Comparison of ENCODE assay signal across 19 cellular contexts in genomic region chr7:139744768-139745250, GRCh38. TPM values are rescaled to one million over a fixed set of nuclear protein-coding genes. Genes with fewer than 3 reads are reported as not detected.
DNase-seq lines count a peak whose midpoint lies in the region; ATAC-seq, FAIRE-seq and TF ChIP-seq lines count a peak whose summit lies in the region.
"Had no signal": no experiment of that assay in that cellular context is flagged by ENCODE, and none has a peak within 500 bp of the region (broad histone marks: within the 10 kb centered on the region; RNA-seq: fewer than 3 reads in every experiment).

No MANE protein-coding gene starts in this region.

- ATAC-seq in Right ventricle myocardium superior (ENCODE audit: poor library complexity) (peak; percentile 15), heart right ventricle (peak in 6 of 8 donors; percentile 8 to 50 (median 28)), pancreas (no peak)

- no peak overlapping the region for H3K4me3 ChIP-seq in heart right ventricle
- no peak overlapping the region for H3K4me3 ChIP-seq in mesenchymal stem cell (ENCODE audit: insufficient read depth in 1 of 2, low read depth in 1 of 2, low read length in 2 of 2)
- H3K4me3 ChIP-seq in testis: no peak overlapping the region
- no peak overlapping the region for H3K4me3 ChIP-seq in effector memory CD4-positive, alpha-beta T cell (ENCODE audit: insufficient read depth, low read depth, low read length, poor library complexity, severe bottlenecking)
- H3K4me3 ChIP-seq in pancreas: no peak overlapping the region
- H3K4me3 ChIP-seq: prostate gland, spleen had no signal

- no peak for FAIRE-seq in pancreas (lab: Jason Lieb, UNC)
- FAIRE-seq: colon, D721Med, endometrium had no signal

- no peak overlapping the region for H2AK5ac ChIP-seq in mesenchymal stem cell (ENCODE audit: low read length, severe bottlenecking)

- H2BK5ac ChIP-seq in mesenchymal stem cell (ENCODE audit: low read depth, low read length, poor library complexity, severe bottlenecking): no peak overlapping the region

- H3K14ac ChIP-seq in mesenchymal stem cell (ENCODE audit: low read length in 2 of 2): no peak overlapping the region

- H4K91ac ChIP-seq in mesenchymal stem cell (ENCODE audit: low read length): peak overlapping the region; percentile 67

- peaks cover 55 to 100% (median 99%) of the 10 kb centered on the region in 9 donors for H3K4me1 ChIP-seq in heart right ventricle
- H3K4me1 ChIP-seq in mesenchymal stem cell (ENCODE audit: control insufficient read depth, insufficient read depth, low read depth, low read length): peaks cover 30% of the 10 kb centered on the region
- H3K4me1 ChIP-seq in testis: peaks cover 10% of the 10 kb centered on the region
- no peaks in the 10 kb centered on the region for H3K4me1 ChIP-seq in effector memory CD4-positive, alpha-beta T cell (ENCODE audit: control insufficient read depth, insufficient read depth, low read length, poor library complexity, severe bottlenecking)
- H3K4me1 ChIP-seq in pancreas: peaks cover 12 to 32% (median 13%) of the 10 kb centered on the region in 3 donors

- H3K9me3 Mint-ChIP-seq in progenitor cell of endocrine pancreas (ENCODE audit: low read depth): no peaks in the 10 kb centered on the region
- H3K9me3 Mint-ChIP-seq: naive B cell had no signal

- peak overlapping the region; percentile 51 to 92 (median 74) for H3K27ac ChIP-seq in heart right ventricle
- H3K27ac ChIP-seq in mesenchymal stem cell (ENCODE audit: low read length, poor library complexity, severe bottlenecking): no peak overlapping the region
- no peak overlapping the region for H3K27ac ChIP-seq in testis
- H3K27ac ChIP-seq in effector memory CD4-positive, alpha-beta T cell (ENCODE audit: insufficient read depth, low read length, poor library complexity, severe bottlenecking): no peak overlapping the region
- H3K27ac ChIP-seq in pancreas: no peak overlapping the region
- H3K27ac ChIP-seq: prostate gland had no signal

- H2BK120ac ChIP-seq in mesenchymal stem cell (ENCODE audit: low read depth, low read length): no peak overlapping the region

- no peak for DNase-seq in Right ventricle myocardium superior
- DNase-seq in cardiac septum (ENCODE audit: low spot score): no peak
- peak in 1 of 2 donors; percentile 52 for DNase-seq in heart right ventricle
- DNase-seq in mesenchymal stem cell: no peak
- DNase-seq in testis: peak; percentile 43
- no peak for DNase-seq in effector memory CD4-positive, alpha-beta T cell
- DNase-seq in pancreas: no peak
- DNase-seq in progenitor cell of endocrine pancreas (ENCODE audit: low spot score, unreplicated experiment): no peak
- DNase-seq: activated CD4-positive, CD25-positive, alpha-beta regulatory T cell treated with anti-CD3 and anti-CD28 coated beads, Interleukin-2, amount 50 U/mL, for 72 hours; C1 segment of cervical spinal cord; naive B cell; NCI-H510A treated with DMSO at 0.1 percent for 48 hours; spleen; stimulated activated CD4-positive, alpha-beta T cell treated with anti-CD3 and anti-CD28 coated beads, Interleukin-4, amount 100 ng/mL, for 4 hours had no signal

- H3K9ac ChIP-seq in mesenchymal stem cell (ENCODE audit: low read length): no peak overlapping the region

- H3K27me3 ChIP-seq in heart right ventricle: no peaks in the 10 kb centered on the region
- no peaks in the 10 kb centered on the region for H3K27me3 ChIP-seq in mesenchymal stem cell (ENCODE audit: control insufficient read depth in 1 of 2, insufficient read depth in 1 of 2, low read length in 2 of 2)
- no peaks in the 10 kb centered on the region for H3K27me3 ChIP-seq in testis
- no peaks in the 10 kb centered on the region for H3K27me3 ChIP-seq in effector memory CD4-positive, alpha-beta T cell (replicated peaks; ENCODE audit: control insufficient read depth, insufficient read depth, low read length, poor library complexity, severe bottlenecking)
- H3K27me3 ChIP-seq in pancreas: no peaks in the 10 kb centered on the region
- H3K27me3 ChIP-seq: spleen had no signal

- H3K4me1 Mint-ChIP-seq in progenitor cell of endocrine pancreas (ENCODE audit: low read depth): peaks cover 56% of the 10 kb centered on the region

- 43 to 46% methylated on average over 12 of the region's 12 CpGs for WGBS in heart right ventricle, 2 donors
- 95% methylated on average over 12 of the region's 12 CpGs for WGBS in mesenchymal stem cell
- WGBS in testis, 2 donors: 73% methylated on average over 11 to 12 of the region's 12 CpGs
- WGBS in pancreas, 2 donors: 89% methylated on average over 12 of the region's 12 CpGs

- peak overlapping the region; percentile 64 for H4K8ac ChIP-seq in mesenchymal stem cell (ENCODE audit: low read length)

- no peak overlapping the region for H3K4me3 Mint-ChIP-seq in progenitor cell of endocrine pancreas (ENCODE audit: low read depth)
- H3K4me3 Mint-ChIP-seq: activated naive CD8-positive, alpha-beta T cell; naive B cell had no signal

- TF ChIP-seq POLR2A in testis (IDR thresholded peaks at IDR 0.05): no peak

- H3K27me3 Mint-ChIP-seq in progenitor cell of endocrine pancreas: no peaks in the 10 kb centered on the region
- H3K27me3 Mint-ChIP-seq: activated naive CD8-positive, alpha-beta T cell; naive B cell had no signal

- H3K4ac ChIP-seq in mesenchymal stem cell (ENCODE audit: low read depth in 1 of 2, low read length in 2 of 2): peak overlapping the region in 1 of 2 experiments; percentile 24

- intact Hi-C loops in Right ventricle myocardium superior (cut with DNase I) (no loop called here), cardiac septum (cut with DNase I) (no loop called here), heart right ventricle (cut with DNase I) (loop anchor here in 2 of 10 donors (2.0 to 5.0 kb wide), 2 partner anchors 26 to 32 kb away; partner anchors contain the start of gene HIPK2 (in 1 of the 2)), testis (cut with DNase I; ENCODE audit: low total_unique reads) (no loop called here), pancreas (cut with DNase I) (no loop called here)

- peaks cover 8% of the 10 kb centered on the region for H3K79me1 ChIP-seq in mesenchymal stem cell (replicated peaks; ENCODE audit: low read length, poor library complexity, severe bottlenecking)

- no peak for TF ChIP-seq CTCF in heart right ventricle (IDR thresholded peaks at IDR 0.05)
- no peak for TF ChIP-seq CTCF in testis (IDR thresholded peaks at IDR 0.05)
- TF ChIP-seq CTCF in pancreas (IDR thresholded peaks at IDR 0.05): no peak
- no peak for TF ChIP-seq CTCF in progenitor cell of endocrine pancreas (IDR thresholded peaks at IDR 0.05; ENCODE audit: unreplicated experiment)

- peak overlapping the region; percentile 16 to 37 for H3K18ac ChIP-seq in mesenchymal stem cell (ENCODE audit: low read depth in 1 of 2, low read length in 2 of 2)

- no peaks in the 10 kb centered on the region for H3K9me3 ChIP-seq in heart right ventricle
- H3K9me3 ChIP-seq in mesenchymal stem cell (ENCODE audit: control insufficient read depth, low read length): no peaks in the 10 kb centered on the region
- no peaks in the 10 kb centered on the region for H3K9me3 ChIP-seq in testis
- no peaks in the 10 kb centered on the region for H3K9me3 ChIP-seq in effector memory CD4-positive, alpha-beta T cell (ENCODE audit: control insufficient read depth, low read length)
- H3K9me3 ChIP-seq in pancreas: no peaks in the 10 kb centered on the region
- H3K9me3 ChIP-seq: prostate gland, spleen had no signal

- H2BK12ac ChIP-seq in mesenchymal stem cell (ENCODE audit: low read length in 2 of 2): peak overlapping the region in 1 of 2 experiments; percentile 2

- no peak overlapping the region for H3K4me2 ChIP-seq in mesenchymal stem cell (ENCODE audit: low read length, poor library complexity, severe bottlenecking)

- no peak overlapping the region for H2BK15ac ChIP-seq in mesenchymal stem cell (ENCODE audit: low read depth, poor library complexity, severe bottlenecking)

- H3K23ac ChIP-seq in mesenchymal stem cell (ENCODE audit: low read length in 2 of 2): no peak overlapping the region

- no peak overlapping the region for H2AFZ ChIP-seq in mesenchymal stem cell (ENCODE audit: low read depth, low read length)

- H3K36me3 ChIP-seq in heart right ventricle (peaks cover 0 to 12% (median 0%) of the 10 kb centered on the region in 9 donors), mesenchymal stem cell (ENCODE audit: control insufficient read depth in 1 of 2, insufficient read depth in 2 of 2, low read depth in 1 of 2, low read length in 2 of 2) (peaks cover 0 to 13% of the 10 kb centered on the region in 2 experiments), testis (ENCODE audit: low read depth, missing control alignments) (no peaks in the 10 kb centered on the region), pancreas (no peaks in the 10 kb centered on the region)
- H3K36me3 ChIP-seq in effector memory CD4-positive, alpha-beta T cell (ENCODE audit: control insufficient read depth, insufficient read depth, low read length): no peaks in the 10 kb centered on the region
- H3K36me3 ChIP-seq: prostate gland had no signal

- H3K36me3 Mint-ChIP-seq in progenitor cell of endocrine pancreas (ENCODE audit: insufficient read depth): peaks cover 2% of the 10 kb centered on the region
- H3K36me3 Mint-ChIP-seq: activated naive CD8-positive, alpha-beta T cell; naive B cell had no signal

- H3K27ac Mint-ChIP-seq in progenitor cell of endocrine pancreas: no peak overlapping the region

RNA-seq across cellular contexts. Expression of gene HIPK2, which starts 33.0 kb away (rescaled TPM):
- 88.5 TPM for total RNA-seq in Right ventricle myocardium superior
- total RNA-seq in cardiac septum: 218 TPM
- 100 to 1,000 TPM in 9 of 10 donors, 10 to 100 TPM in 1; 99.4 to 203 (median 136) TPM for total RNA-seq in heart right ventricle
- 10 to 100 TPM; 19.7 to 29.3 TPM for polyA plus RNA-seq in heart right ventricle
- 89.2 TPM for polyA plus RNA-seq in mesenchymal stem cell (2013, experiment 1 of 2)
- 81.2 TPM for polyA plus RNA-seq in mesenchymal stem cell (2013, experiment 2 of 2)
- total RNA-seq in testis: 10 to 100 TPM; 17.8 to 22.4 TPM
- polyA plus RNA-seq in testis (ENCODE audit: insufficient read depth, low read depth, low replicate concordance): 6.3 TPM
- 10 to 100 TPM; 21.4 to 49.0 (median 26.5) TPM for total RNA-seq in pancreas
- polyA plus RNA-seq in pancreas: 1 to 10 TPM; 6.7 to 9.8 TPM
- total RNA-seq in progenitor cell of endocrine pancreas: 136 and 146 TPM in 2 replicates

Comparison
In these comparisons a context has a peak if more than half of its experiments do, and no peak if none do; other contexts are left out.
1. ATAC-seq: peak in Right ventricle myocardium superior (single experiment) and heart right ventricle (6 of 8); none in pancreas (0 of 4).
2. H3K27ac ChIP-seq: peak in heart right ventricle (10 of 10); none in mesenchymal stem cell (single experiment), testis (0 of 2), effector memory CD4-positive, alpha-beta T cell (single experiment) and pancreas (0 of 4).